9 cellular contexts compared by ENCODE assay signal in the genomic region with DNA sequence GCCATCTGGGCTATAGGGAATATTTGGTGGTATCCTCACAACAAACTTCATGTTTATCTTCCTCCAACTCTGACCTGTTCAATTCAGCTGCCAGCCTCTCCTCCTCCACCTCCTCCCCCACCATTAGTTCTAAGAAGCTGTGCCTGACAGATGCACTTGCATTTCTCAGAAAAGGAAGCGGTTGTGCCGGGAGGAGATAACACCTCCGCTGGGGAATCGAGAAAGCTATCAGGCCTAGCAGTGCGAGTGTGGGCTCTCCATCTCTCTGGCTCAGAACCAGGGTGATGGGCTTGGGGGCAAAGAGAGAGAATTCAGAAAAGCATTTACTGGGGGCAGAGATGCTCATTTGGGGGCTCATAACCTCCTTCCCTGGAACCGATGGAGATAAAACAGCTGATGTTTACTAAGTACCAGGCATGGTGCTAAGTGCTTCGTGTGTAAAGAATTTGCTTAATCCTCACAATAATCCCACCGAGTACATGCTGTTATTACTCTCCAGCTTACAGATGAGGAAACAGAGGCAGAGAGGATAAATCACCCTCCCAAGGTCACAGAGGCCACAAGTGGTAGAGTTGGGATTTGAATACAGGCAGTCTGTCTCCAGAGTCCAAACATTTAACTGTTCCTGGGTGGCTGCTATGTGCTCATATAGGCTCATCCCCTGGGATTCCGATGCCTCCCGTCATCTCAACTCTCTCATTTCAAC. TPM values are rescaled to one million over a fixed set of nuclear protein-coding genes. Genes with fewer than 3 reads are reported as not detected.
A peak's percentile ranks its signal among the peaks of the same experiment; 100 is the strongest.
DNase-seq lines count a peak whose midpoint lies in the region.
"Had no signal": no experiment of that assay in that cellular context is flagged by ENCODE, and none has a peak within 500 bp of the region (broad histone marks: within the 10 kb centered on the region; RNA-seq: fewer than 3 reads in every experiment).

No MANE protein-coding gene starts in this region.

- H3K9ac ChIP-seq in BLaER1 = peak overlapping the region; percentile 72
- no peak overlapping the region for H3K9ac ChIP-seq in mesendoderm (ENCODE audit: low read length)

- no peak overlapping the region for H3K18ac ChIP-seq in mesendoderm (ENCODE audit: low read length)

- H3K56ac ChIP-seq in mesendoderm (ENCODE audit: low read length) = peak overlapping the region; percentile 74

- H3K4me3 Mint-ChIP-seq in T-helper 1 cell treated with Interleukin-12 subunit alpha and Interleukin-12 subunit beta and Interleukin-4 antibody, amounts not matched to agents 30 μg/mL and 1 μg/mL, for 36 hours = peak overlapping the region; percentile 89

- H2BK120ac ChIP-seq in mesendoderm (ENCODE audit: low read depth, low read length) = no peak overlapping the region

- H3K36me3 Mint-ChIP-seq in T-helper 1 cell treated with Interleukin-12 subunit alpha and Interleukin-12 subunit beta and Interleukin-4 antibody, amounts not matched to agents 30 μg/mL and 1 μg/mL, for 36 hours (ENCODE audit: low read depth) = peaks cover 50% of the 10 kb centered on the region

- peaks cover 6% of the 10 kb centered on the region for H3K79me1 ChIP-seq in mesendoderm (ENCODE audit: low read length)

- H3K36me3 ChIP-seq in BLaER1 (peaks cover 59% of the 10 kb centered on the region), mesendoderm (ENCODE audit: control insufficient read depth, insufficient read depth, low read length) (no peaks in the 10 kb centered on the region)

- H4K20me1 ChIP-seq in BLaER1 = peaks cover 7% of the 10 kb centered on the region; the same call in 1 of the 2 replicates

- H3K9me3 Mint-ChIP-seq in T-helper 1 cell treated with Interleukin-12 subunit alpha and Interleukin-12 subunit beta and Interleukin-4 antibody, amounts not matched to agents 30 μg/mL and 1 μg/mL, for 36 hours = no peaks in the 10 kb centered on the region

- H3K4ac ChIP-seq in mesendoderm (ENCODE audit: low read depth, low read length) = no peak overlapping the region

- no CpG with 5 or more reads among the region's 10 CpGs for WGBS in mesendoderm (ENCODE audit: extremely low coverage, insufficient coverage, low lambda C conversion rate)

- no peak overlapping the region for H2BK15ac ChIP-seq in mesendoderm (replicated peaks; ENCODE audit: low read depth)

- peaks cover 96% of the 10 kb centered on the region for H3K4me1 ChIP-seq in BLaER1
- peaks cover 21% of the 10 kb centered on the region for H3K4me1 ChIP-seq in mesendoderm (ENCODE audit: control insufficient read depth, low read depth, low read length)

- DNase-seq in HCEC 1CT (peak; percentile 56), mesendoderm (peak; percentile 54), HT-29 (ENCODE audit: low spot score) (no peak), NCI-H2081 treated with DMSO at 0.1 percent for 48 hours (lab: John Stamatoyannopoulos, UW) (no peak)
- DNase-seq in stimulated activated CD8-positive, alpha-beta memory T cell treated with anti-CD3 and anti-CD28 coated beads, Interleukin-7, amount 100 ng/mL, for 24 hours (ENCODE audit: low read depth) = peak; percentile 40

- no peaks in the 10 kb centered on the region for H3K79me2 ChIP-seq in mesendoderm (ENCODE audit: control insufficient read depth, insufficient read depth, low read length)

- no peak overlapping the region for H2BK5ac ChIP-seq in mesendoderm (ENCODE audit: low read length)

- H3K4me3 ChIP-seq in BLaER1 = peak overlapping the region; percentile 62
- H3K4me3 ChIP-seq in mesendoderm (ENCODE audit: low read length) = no peak overlapping the region

- H3K23ac ChIP-seq in mesendoderm (ENCODE audit: low read length) = no peak overlapping the region

- H3K9me3 ChIP-seq in BLaER1 = no peaks in the 10 kb centered on the region

- H3K4me2 ChIP-seq in BLaER1 (peak overlapping the region; percentile 97), mesendoderm (ENCODE audit: low read length) (no peak overlapping the region)

- H4K5ac ChIP-seq in mesendoderm (ENCODE audit: low read length) = no peak overlapping the region

- H4K8ac ChIP-seq in mesendoderm (ENCODE audit: low read depth, low read length) = no peak overlapping the region

- H3K27me3 Mint-ChIP-seq in T-helper 1 cell treated with Interleukin-12 subunit alpha and Interleukin-12 subunit beta and Interleukin-4 antibody, amounts not matched to agents 30 μg/mL and 1 μg/mL, for 36 hours (ENCODE audit: low read depth) = no peaks in the 10 kb centered on the region

- H3K27ac ChIP-seq in BLaER1 (peak overlapping the region; percentile 97), angular gyrus (ENCODE audit: low read depth, low read length) (peak overlapping the region; percentile 91), mesendoderm (ENCODE audit: low read depth, low read length) (no peak overlapping the region)

- H3K27ac Mint-ChIP-seq in T-helper 1 cell treated with Interleukin-12 subunit alpha and Interleukin-12 subunit beta and Interleukin-4 antibody, amounts not matched to agents 30 μg/mL and 1 μg/mL, for 36 hours = peak overlapping the region; percentile 92

- H3K27me3 ChIP-seq in BLaER1 = no peaks in the 10 kb centered on the region
- H3K27me3 ChIP-seq in mesendoderm (ENCODE audit: insufficient read depth, low read length, poor library complexity) = no peaks in the 10 kb centered on the region

- H3K4me1 Mint-ChIP-seq in T-helper 1 cell treated with Interleukin-12 subunit alpha and Interleukin-12 subunit beta and Interleukin-4 antibody, amounts not matched to agents 30 μg/mL and 1 μg/mL, for 36 hours (ENCODE audit: low read depth) = peaks cover 73% of the 10 kb centered on the region

- no peak overlapping the region for H2AK5ac ChIP-seq in mesendoderm (ENCODE audit: low read length)

RNA-seq across cellular contexts. Expression of gene COX4I2, which starts 38.3 kb away (rescaled TPM):
- polyA plus RNA-seq in mesendoderm (2013, experiment 1 of 2) = 0.06 TPM
- not detected for polyA plus RNA-seq in mesendoderm (2013, experiment 2 of 2)
- total RNA-seq in HT-29 (2014; rRNA removed; shearing (Covaris generic)) = not detected in 2 replicates
- total RNA-seq: epithelial cell of proximal tubule had no signal

RNA-seq across cellular contexts. Expression of gene BCL2L1, which starts 46.7 kb away (rescaled TPM):
- polyA plus RNA-seq in mesendoderm (2013, experiment 1 of 2) = 41.9 TPM
- polyA plus RNA-seq in mesendoderm (2013, experiment 2 of 2) = 43.7 TPM
- total RNA-seq in HT-29 (2014; rRNA removed; shearing (Covaris generic)) = 324 and 325 TPM in 2 replicates

Comparison
In these comparisons a context has a peak if more than half of its experiments do, and no peak if none do; other contexts are left out.
1. DNase-seq: peak in HCEC 1CT (single experiment), mesendoderm (single experiment) and stimulated activated CD8-positive, alpha-beta memory T cell treated with anti-CD3 and anti-CD28 coated beads, Interleukin-7, amount 100 ng/mL, for 24 hours (single experiment); none in HT-29 (single experiment) and NCI-H2081 treated with DMSO at 0.1 percent for 48 hours (single experiment).